Comparison of ENCODE assay signal across 25 cellular contexts in genomic region chr10:87767253-87767652, GRCh38. TPM values are rescaled to one million over a fixed set of nuclear protein-coding genes. Genes with fewer than 3 reads are reported as not detected.
DNase-seq lines count a peak whose midpoint lies in the region; ATAC-seq, FAIRE-seq and TF ChIP-seq lines count a peak whose summit lies in the region.
"Had no signal": no experiment of that assay in that cellular context is flagged by ENCODE, and none has a peak within 500 bp of the region (broad histone marks: within the 10 kb centered on the region; RNA-seq: fewer than 3 reads in every experiment).

No MANE protein-coding gene starts in this region.

- no peaks in the 10 kb centered on the region for H3K27me3 Mint-ChIP-seq in T-helper 17 cell
- H3K27me3 Mint-ChIP-seq in effector memory CD8-positive, alpha-beta T cell = no peaks in the 10 kb centered on the region
- H3K27me3 Mint-ChIP-seq: CD8-positive, alpha-beta memory T cell; naive B cell had no signal

- H3K36me3 Mint-ChIP-seq in T-helper 17 cell (ENCODE audit: low read depth) = peaks cover 7% of the 10 kb centered on the region
- peaks cover 50% of the 10 kb centered on the region for H3K36me3 Mint-ChIP-seq in effector memory CD8-positive, alpha-beta T cell (ENCODE audit: insufficient read depth)

- H3K4me1 Mint-ChIP-seq in T-helper 17 cell = peaks cover 3% of the 10 kb centered on the region
- H3K4me1 Mint-ChIP-seq in effector memory CD8-positive, alpha-beta T cell (ENCODE audit: low read depth in 2 of 2) = peaks cover 3 to 7% of the 10 kb centered on the region in 2 donors
- H3K4me1 Mint-ChIP-seq: naive B cell had no signal

- peak; percentile 100 for FAIRE-seq in H54 (lab: Jason Lieb, UNC)
- FAIRE-seq: GM12891 had no signal

- H3K4me3 ChIP-seq in AG10803 (ENCODE audit: low read length) = no peak overlapping the region
- H3K4me3 ChIP-seq: colonic mucosa, lung, suprapubic skin had no signal

- H3K9me3 ChIP-seq in T-helper 17 cell (ENCODE audit: control insufficient read depth, low read length, poor library complexity, severe bottlenecking) = no peaks in the 10 kb centered on the region
- H3K9me3 ChIP-seq: colonic mucosa, suprapubic skin had no signal

- no peak for TF ChIP-seq POLR2A in H54 (IDR thresholded peaks at IDR 0.05; ENCODE audit: low read depth, low read length)

- no peak for ATAC-seq in T-helper 17 cell
- ATAC-seq in effector memory CD8-positive, alpha-beta T cell (replicated peaks) = no peak
- ATAC-seq: foreskin keratinocyte had no signal

- DNase-seq in AG10803 (ENCODE audit: low read depth) = peak; percentile 5
- no peak for DNase-seq in H54 (ENCODE audit: insufficient read length, low spot score)
- peak; percentile 55 for DNase-seq in SK-MEL-5 (ENCODE audit: low read depth, low spot score)
- peak; percentile 62 for DNase-seq in glomerular visceral epithelial cell (ENCODE audit: extremely low spot score)
- DNase-seq in amniotic stem cell (lab: John Stamatoyannopoulos, UW) = no peak
- no peak for DNase-seq in T-helper 17 cell
- DNase-seq in T1000 (lab: John Stamatoyannopoulos, UW) = no peak
- no peak for DNase-seq in effector memory CD8-positive, alpha-beta T cell
- DNase-seq: activated CD4-positive, alpha-beta T cell treated with anti-CD3 and anti-CD28 coated beads for 4 hours; activated gamma-delta T cell treated with Interleukin-2 at 50 U/mL for 16 hours; CD8-positive, alpha-beta memory T cell; colonic mucosa; foreskin keratinocyte; GDM1; H9; naive B cell; NCI-H187; NCI-H446; SHP77; stimulated activated CD4-positive, alpha-beta T cell treated with anti-CD3 and anti-CD28 coated beads, Interleukin-4, amount 100 ng/mL, for 4 hours; stimulated activated CD8-positive, alpha-beta memory T cell treated with anti-CD3 and anti-CD28 coated beads, Interleukin-4, amount 100 ng/mL, for 48 hours had no signal

- in situ Hi-C loops in SK-MEL-5 (cut with HindIII; ENCODE audit: low pct_unique_long_range_greater_than_20kb, low sequenced_read_pairs) = no loop called here

- H3K4me3 Mint-ChIP-seq in T-helper 17 cell = no peak overlapping the region
- no peak overlapping the region for H3K4me3 Mint-ChIP-seq in effector memory CD8-positive, alpha-beta T cell
- H3K4me3 Mint-ChIP-seq: CD8-positive, alpha-beta memory T cell; H9; naive B cell; T-helper 2 cell treated with Interferon-gamma antibody and Interleukin-4, amounts not matched to agents 5 μg/mL and 100 μg/mL, for 36 hours had no signal

- H3K27ac Mint-ChIP-seq in T-helper 17 cell = no peak overlapping the region
- H3K27ac Mint-ChIP-seq in effector memory CD8-positive, alpha-beta T cell = no peak overlapping the region
- H3K27ac Mint-ChIP-seq: CD8-positive, alpha-beta memory T cell; T-helper 2 cell treated with Interferon-gamma antibody and Interleukin-4, amounts not matched to agents 5 μg/mL and 100 μg/mL, for 36 hours had no signal

- no peaks in the 10 kb centered on the region for H3K9me3 Mint-ChIP-seq in effector memory CD8-positive, alpha-beta T cell
- H3K9me3 Mint-ChIP-seq: CD8-positive, alpha-beta memory T cell; H9; naive B cell; T-helper 2 cell treated with Interferon-gamma antibody and Interleukin-4, amounts not matched to agents 5 μg/mL and 100 μg/mL, for 36 hours had no signal

- TF ChIP-seq CTCF in AG10803 (conservative IDR thresholded peaks at IDR 0.05; ENCODE audit: low read length) = no peak

RNA-seq across cellular contexts. Expression of gene ATAD1, which starts 50.8 kb away (rescaled TPM):
- 63.2 and 80.5 TPM in 2 replicates for total RNA-seq in SK-MEL-5 (2014; rRNA removed; shearing (Covaris generic))
- polyA plus RNA-seq in SK-MEL-5 (2015; cell fraction: cytosol; rRNA removed) = 41.2 and 48.9 TPM in 2 replicates
- 47.9 and 61.2 TPM in 2 replicates for polyA plus RNA-seq in SK-MEL-5 (2015; cell fraction: nucleus; rRNA removed)
- 10 to 100 TPM; 25.1 to 32.2 TPM for total RNA-seq in T-helper 17 cell

Comparison
In these comparisons a context has a peak if more than half of its experiments do, and no peak if none do; other contexts are left out.
1. DNase-seq: peak in AG10803 (single experiment), SK-MEL-5 (single experiment) and glomerular visceral epithelial cell (single experiment); none in H54 (single experiment), amniotic stem cell (single experiment), T-helper 17 cell (0 of 3), T1000 (single experiment) and effector memory CD8-positive, alpha-beta T cell (0 of 3).